Comparison of ENCODE assay signal across 12 cellular contexts in genomic region chr9:94923333-94924089, GRCh38.
A peak's percentile ranks its signal among the peaks of the same experiment; 100 is the strongest.
DNase-seq lines count a peak whose midpoint lies in the region; ATAC-seq, FAIRE-seq and TF ChIP-seq lines count a peak whose summit lies in the region.
"Had no signal": no experiment of that assay in that cellular context is flagged by ENCODE, and none has a peak within 500 bp of the region (broad histone marks: within the 10 kb centered on the region; RNA-seq: fewer than 3 reads in every experiment).

No MANE protein-coding gene starts in this region.

- H4K20me1 ChIP-seq in IMR-90 (ENCODE audit: insufficient read depth, low read length) = no peaks in the 10 kb centered on the region

- no peaks in the 10 kb centered on the region for H3K9me3 ChIP-seq in IMR-90 (ENCODE audit: control insufficient read depth, insufficient read depth, low read length)
- H3K9me3 ChIP-seq in kidney (ENCODE audit: control insufficient read depth in 1 of 2, low read length in 2 of 2) = no peaks in the 10 kb centered on the region
- no peaks in the 10 kb centered on the region for H3K9me3 ChIP-seq in stomach

- peaks cover 30% of the 10 kb centered on the region for H3K9me1 ChIP-seq in IMR-90 (ENCODE audit: insufficient read depth, low read length)

- DNase-seq in IMR-90 (no peak), WTC11 (ENCODE audit: low spot score) (no peak), kidney (no peak), stomach (no peak), NCI-H2171 treated with DMSO at 0.1 percent for 48 hours (lab: John Stamatoyannopoulos, UW) (no peak), DMS79 (lab: John Stamatoyannopoulos, UW) (no peak), sciatic nerve (ENCODE audit: low spot score) (no peak)
- DNase-seq in activated effector memory CD4-positive, alpha-beta T cell treated with anti-CD3 and anti-CD28 coated beads, Interleukin-2, amount 50 U/mL, for 16 hours = no peak
- DNase-seq: CD4-positive, alpha-beta T cell; hippocampal formation; T-helper 2 cell had no signal

- peak overlapping the region; percentile 97 for H2BK120ac ChIP-seq in IMR-90 (ENCODE audit: low read depth, low read length)

- peak overlapping the region; percentile 46 for H2AK9ac ChIP-seq in IMR-90 (replicated peaks; ENCODE audit: low read depth, low read length, poor library complexity)

- TF ChIP-seq POLR2A in IMR-90 (IDR thresholded peaks at IDR 0.05; ENCODE audit: low read depth, low read length) (no peak), stomach (IDR thresholded peaks at IDR 0.05) (no peak)

- POLR2A ChIA-PET in IMR-90 (lab: Charles Lee; ENCODE audit: unreplicated experiment) (interaction anchor here (0.6 to 1.1 kb wide), 4 partner anchors 57 to 345 kb away, joined by 3 to 4 read pairs (median 3); no protein-coding TSS in a partner anchor), WTC11 (lab: Charles Lee) (no interaction called here)

- intact Hi-C loops in IMR-90 (cut with micrococcal nuclease) = loop anchor here (2.0 to 5.0 kb wide), 5 partner anchors 13 to 241 kb away; no protein-coding TSS in a partner anchor
- intact Hi-C loops in kidney (cut with DNase I) = no loop called here
- intact Hi-C loops in stomach (cut with DNase I; ENCODE audit: low total_unique reads) = no loop called here
- intact Hi-C loops in sciatic nerve (cut with DNase I) = no loop called here

- peak overlapping the region; percentile 94 for H2BK5ac ChIP-seq in IMR-90 (ENCODE audit: low read depth, low read length, poor library complexity, severe bottlenecking)

- H3K23ac ChIP-seq in IMR-90 (ENCODE audit: low read depth, low read length) = peak overlapping the region; percentile 85

- H4K91ac ChIP-seq in IMR-90 (ENCODE audit: insufficient read depth, low read depth, low read length) = peak overlapping the region; percentile 98

- in situ Hi-C loops in IMR-90 (cut with MboI; ENCODE audit: low sequenced_read_pairs) = no loop called here

- peaks cover 35% of the 10 kb centered on the region for H3K4me1 ChIP-seq in IMR-90 (ENCODE audit: control insufficient read depth, insufficient read depth, low read length)
- peaks cover 30 to 35% of the 10 kb centered on the region in 2 donors for H3K4me1 ChIP-seq in kidney (ENCODE audit: control insufficient read depth in 1 of 2, insufficient read depth in 1 of 2, low read depth in 1 of 2, low read length in 2 of 2)
- peaks cover 26 to 55% (median 40%) of the 10 kb centered on the region in 4 donors for H3K4me1 ChIP-seq in stomach

- CTCF ChIA-PET in IMR-90 (lab: Yijun Ruan, JAX) (interaction anchor here (0.5 to 1.0 kb wide), 2 partner anchors 20 to 242 kb away, joined by 3 read pairs; no protein-coding TSS in a partner anchor), WTC11 (lab: Charles Lee) (no interaction called here)

- peak overlapping the region; percentile 91 for H4K5ac ChIP-seq in IMR-90 (ENCODE audit: low read depth, low read length)

- TF ChIP-seq CTCF in IMR-90 (conservative IDR thresholded peaks at IDR 0.05; ENCODE audit: low read depth, low read length) (no peak), WTC11 (IDR thresholded peaks at IDR 0.05) (no peak), kidney (IDR thresholded peaks at IDR 0.05; ENCODE audit: borderline replicate concordance, extremely low read depth, insufficient read depth) (no peak), stomach (IDR thresholded peaks at IDR 0.05) (no peak)

- dilution Hi-C loops in IMR-90 (cut with HindIII; ENCODE audit: low sequenced_read_pairs, unreplicated experiment) = no loop called here

- peaks cover 16 to 41% of the 10 kb centered on the region in 2 experiments for H3K79me1 ChIP-seq in IMR-90 (ENCODE audit: low read depth in 1 of 2, low read length in 2 of 2)

- H3K4me2 ChIP-seq in IMR-90 (ENCODE audit: low read depth, low read length) = peak overlapping the region; percentile 59

- H3K36me3 Mint-ChIP-seq in WTC11 = no peaks in the 10 kb centered on the region

- peak overlapping the region; percentile 89 for H3K4ac ChIP-seq in IMR-90 (ENCODE audit: low read depth, low read length)

- no peaks in the 10 kb centered on the region for H3K9me3 Mint-ChIP-seq in WTC11
- H3K9me3 Mint-ChIP-seq: CD4-positive, alpha-beta T cell had no signal

- H2BK20ac ChIP-seq in IMR-90 (ENCODE audit: low read depth, low read length) = peak overlapping the region; percentile 96

- H3K14ac ChIP-seq in IMR-90 (replicated peaks; ENCODE audit: low read depth, low read length) = peak overlapping the region; percentile 44

- H3K27me3 Mint-ChIP-seq in WTC11 (ENCODE audit: low read depth) = no peaks in the 10 kb centered on the region; the same call in 1 of the 2 replicates
- H3K27me3 Mint-ChIP-seq: activated naive CD8-positive, alpha-beta T cell; CD4-positive, alpha-beta T cell had no signal

- peaks cover 36% of the 10 kb centered on the region for H3K4me1 Mint-ChIP-seq in WTC11

- H3K4me3 ChIP-seq in IMR-90 (ENCODE audit: insufficient read depth, low read depth, low read length) = no peak overlapping the region
- no peak overlapping the region for H3K4me3 ChIP-seq in kidney (ENCODE audit: low read length in 2 of 2)
- no peak overlapping the region for H3K4me3 ChIP-seq in stomach

- no peak for TF ChIP-seq RAD21 in IMR-90 (IDR thresholded peaks at IDR 0.05; ENCODE audit: low read length)

- peak overlapping the region; percentile 97 for H2AK5ac ChIP-seq in IMR-90 (ENCODE audit: low read depth, low read length)

- no peak overlapping the region for H2AFZ ChIP-seq in IMR-90 (replicated peaks; ENCODE audit: low read length, poor library complexity)

- WGBS in IMR-90 (ENCODE audit: extremely low coverage in 2 of 2, insufficient read length in 1 of 2), 2 experiments = 68% methylated on average over 8 of the region's 11 CpGs; no CpG with 5 or more reads in 1 of the 2 experiments
- WGBS in stomach, 5 donors = 81 to 87% (median 85%) methylated on average over 11 of the region's 11 CpGs

- no peak for FAIRE-seq in kidney (lab: Jason Lieb, UNC)

- H3K27me3 ChIP-seq in IMR-90 (ENCODE audit: control insufficient read depth, insufficient read depth, low read length) = no peaks in the 10 kb centered on the region
- H3K27me3 ChIP-seq in stomach = no peaks in the 10 kb centered on the region

- H3K18ac ChIP-seq in IMR-90 (ENCODE audit: low read depth, low read length) = peak overlapping the region; percentile 95

- H3K56ac ChIP-seq in IMR-90 (ENCODE audit: extremely low read depth, insufficient read depth, low read length) = peak overlapping the region; percentile 91

- ATAC-seq in IMR-90 (ENCODE audit: low read depth) (no peak), WTC11 (no peak), sciatic nerve (no peak)

- no TSS peak for BruUV-seq in IMR-90 (replicated peaks; lab: Mats Ljungman, UMichigan)

- H2BK15ac ChIP-seq in IMR-90 (ENCODE audit: low read depth, low read length) = peak overlapping the region; percentile 64; the same call in 2 of the 3 replicates

- TF ChIP-seq EP300 in stomach (IDR thresholded peaks at IDR 0.05) = no peak

- H3K27ac ChIP-seq in IMR-90 (ENCODE audit: insufficient read depth, low read length) (peak overlapping the region; percentile 97), kidney (ENCODE audit: low read depth in 2 of 2, low read length in 2 of 2) (peak overlapping the region; percentile 78 to 87), stomach (peak overlapping the region in 4 of 5 donors; percentile 76 to 88 (median 82))

- peak overlapping the region; percentile 65; the same call in 1 of the 2 replicates for H3K27ac Mint-ChIP-seq in WTC11
- H3K27ac Mint-ChIP-seq: activated naive CD8-positive, alpha-beta T cell; CD4-positive, alpha-beta T cell had no signal

- peak overlapping the region; percentile 78 to 86 for H4K8ac ChIP-seq in IMR-90 (ENCODE audit: low read depth in 2 of 2, low read length in 2 of 2)

- H3K9ac ChIP-seq in IMR-90 (ENCODE audit: low read depth, low read length) (peak overlapping the region; percentile 60), kidney (ENCODE audit: low read length in 2 of 2) (peak overlapping the region in 1 of 2 donors; percentile 17)

- peaks cover 3% of the 10 kb centered on the region; the same call in 1 of the 2 replicates for H3K36me3 ChIP-seq in IMR-90 (ENCODE audit: control insufficient read depth, insufficient read depth, low read length)
- no peaks in the 10 kb centered on the region for H3K36me3 ChIP-seq in kidney (ENCODE audit: control insufficient read depth in 1 of 2, insufficient read depth in 2 of 2, low read length in 2 of 2)
- H3K36me3 ChIP-seq in stomach = no peaks in the 10 kb centered on the region

- H3K4me3 Mint-ChIP-seq in WTC11 = no peak overlapping the region
- H3K4me3 Mint-ChIP-seq: activated naive CD8-positive, alpha-beta T cell; CD4-positive, alpha-beta T cell had no signal

TF ChIP-seq in IMR-90, 13 proteins besides CTCF, POLR2A, EP300 and RAD21 (continues in another document):
- TF ChIP-seq ELK1 (IDR thresholded peaks at IDR 0.05; ENCODE audit: borderline replicate concordance, low read depth, low read length) = no peak

TF ChIP-seq in WTC11, 78 proteins besides CTCF, POLR2A, EP300 and RAD21:
- no peak for TF ChIP-seq TEAD4 (CRISPR knock-in tag; IDR thresholded peaks at IDR 0.05)
- TF ChIP-seq ARID4B (CRISPR knock-in tag; IDR thresholded peaks at IDR 0.05; ENCODE audit: borderline replicate concordance) = no peak
- no peak for TF ChIP-seq SOX15 (CRISPR knock-in tag; IDR thresholded peaks at IDR 0.05)
